In the genomic region with DNA sequence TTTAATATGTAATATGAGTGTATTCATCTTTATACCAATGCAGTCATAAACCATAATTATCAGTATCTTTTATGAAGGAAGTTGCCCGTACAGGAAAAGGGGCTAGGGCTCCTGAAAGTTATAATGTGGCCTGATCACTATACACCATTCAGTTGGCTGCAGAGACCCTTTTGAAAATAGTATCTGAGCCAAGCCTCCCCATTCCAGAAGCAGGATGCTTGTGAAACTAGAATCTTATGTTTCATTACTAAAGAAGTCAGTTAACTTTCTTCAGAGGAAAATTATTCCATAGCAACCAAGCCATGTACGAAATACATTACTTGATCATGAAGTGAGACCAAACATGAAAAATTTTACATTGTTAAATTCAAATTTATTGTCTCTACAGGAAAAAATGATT, we compare ENCODE assay signal across 24 cellular contexts.
"Had no signal": no experiment of that assay in that cellular context is flagged by ENCODE, and none has a peak within 500 bp of the region (broad histone marks: within the 10 kb centered on the region; RNA-seq: fewer than 3 reads in every experiment).

No MANE protein-coding gene starts in this region.

- H3K4me3 Mint-ChIP-seq: activated CD4-positive, alpha-beta memory T cell treated with anti-CD3 and anti-CD28 coated beads, Interleukin-2, amount 10 ng/mL, durations not matched to agents 7 days and 5 days; activated CD4-positive, alpha-beta T cell treated with anti-CD3 and anti-CD28 coated beads, Interleukin-2, amount 10 ng/mL, durations not matched to agents 24 days and 14 days; activated naive CD4-positive, alpha-beta T cell treated with anti-CD3 and anti-CD28 coated beads, Interleukin-2, amount 10 ng/mL, durations not matched to agents 7 days and 5 days; activated naive CD8-positive, alpha-beta T cell treated with anti-CD3 and anti-CD28 coated beads, Interleukin-2, amount 50 U/mL, for 24 hours; brain; effector memory CD8-positive, alpha-beta T cell; immature natural killer cell; nephron progenitor cell; stimulated activated effector memory CD8-positive, alpha-beta T cell treated with anti-CD3 and anti-CD28 coated beads, Interleukin-12 subunit alpha, Interleukin-12 subunit beta, amount 100 ng/mL, for 72 hours; type B pancreatic cell had no signal

- H3K27me3 Mint-ChIP-seq: activated CD4-positive, alpha-beta memory T cell treated with anti-CD3 and anti-CD28 coated beads, Interleukin-2, amount 10 ng/mL, durations not matched to agents 7 days and 5 days; activated CD4-positive, alpha-beta T cell treated with anti-CD3 and anti-CD28 coated beads, Interleukin-2, amount 10 ng/mL, durations not matched to agents 24 days and 14 days; activated naive CD4-positive, alpha-beta T cell treated with anti-CD3 and anti-CD28 coated beads, Interleukin-2, amount 10 ng/mL, durations not matched to agents 7 days and 5 days; activated naive CD8-positive, alpha-beta T cell treated with anti-CD3 and anti-CD28 coated beads, Interleukin-2, amount 50 U/mL, for 24 hours; effector memory CD8-positive, alpha-beta T cell; type B pancreatic cell had no signal

- H3K4me1 ChIP-seq: left ventricle myocardium inferior, right lobe of liver, testis had no signal

- DNase-seq: activated CD4-positive, alpha-beta memory T cell treated with anti-CD3 and anti-CD28 coated beads, Interleukin-2, amount 10 ng/mL, durations not matched to agents 7 days and 5 days; activated CD4-positive, alpha-beta T cell treated with anti-CD3 and anti-CD28 coated beads, Interleukin-2, amount 10 ng/mL, durations not matched to agents 24 days and 14 days; activated effector memory CD4-positive, alpha-beta T cell treated with anti-CD3 and anti-CD28 coated beads, Interleukin-2, amount 50 U/mL, for 16 hours; activated naive CD4-positive, alpha-beta T cell treated with anti-CD3 and anti-CD28 coated beads, Interleukin-2, amount 10 ng/mL, durations not matched to agents 7 days and 5 days; activated naive CD8-positive, alpha-beta T cell treated with anti-CD3 and anti-CD28 coated beads, Interleukin-2, amount 50 U/mL, for 24 hours; anterior cingulate cortex; effector memory CD8-positive, alpha-beta T cell; foreskin melanocyte; glutamatergic neuron; immature natural killer cell; left ventricle myocardium inferior; mammary epithelial cell; nephron progenitor cell; right lobe of liver; SK-N-SH; small intestine; stimulated activated CD4-positive, alpha-beta T cell treated with anti-CD3 and anti-CD28 coated beads, Interleukin-2, amount 100 ng/mL, for 24 hours had no signal

- H3K9me3 ChIP-seq: right lobe of liver, SK-N-SH, testis had no signal

- H3K27ac ChIP-seq: dorsolateral prefrontal cortex, hepatocyte, left ventricle myocardium inferior, right lobe of liver, testis, VCaP had no signal

- H3K36me3 Mint-ChIP-seq: activated naive CD4-positive, alpha-beta T cell treated with anti-CD3 and anti-CD28 coated beads, Interleukin-2, amount 10 ng/mL, durations not matched to agents 7 days and 5 days; brain; immature natural killer cell; stimulated activated effector memory CD8-positive, alpha-beta T cell treated with anti-CD3 and anti-CD28 coated beads, Interleukin-12 subunit alpha, Interleukin-12 subunit beta, amount 100 ng/mL, for 72 hours; type B pancreatic cell had no signal

- H3K4me1 Mint-ChIP-seq: activated CD4-positive, alpha-beta memory T cell treated with anti-CD3 and anti-CD28 coated beads, Interleukin-2, amount 10 ng/mL, durations not matched to agents 7 days and 5 days; activated CD4-positive, alpha-beta T cell treated with anti-CD3 and anti-CD28 coated beads, Interleukin-2, amount 10 ng/mL, durations not matched to agents 24 days and 14 days; activated naive CD4-positive, alpha-beta T cell treated with anti-CD3 and anti-CD28 coated beads, Interleukin-2, amount 10 ng/mL, durations not matched to agents 7 days and 5 days; activated naive CD8-positive, alpha-beta T cell treated with anti-CD3 and anti-CD28 coated beads, Interleukin-2, amount 50 U/mL, for 24 hours; brain; immature natural killer cell; nephron progenitor cell; stimulated activated effector memory CD8-positive, alpha-beta T cell treated with anti-CD3 and anti-CD28 coated beads, Interleukin-12 subunit alpha, Interleukin-12 subunit beta, amount 100 ng/mL, for 72 hours had no signal

- H3K4me3 ChIP-seq: dorsolateral prefrontal cortex, hepatocyte, left ventricle myocardium inferior, right lobe of liver, testis had no signal

- H3K9ac ChIP-seq: SK-N-SH had no signal

- H3K36me3 ChIP-seq: left ventricle myocardium inferior, right lobe of liver had no signal

- H3K9me3 Mint-ChIP-seq: activated CD4-positive, alpha-beta memory T cell treated with anti-CD3 and anti-CD28 coated beads, Interleukin-2, amount 10 ng/mL, durations not matched to agents 7 days and 5 days; activated naive CD4-positive, alpha-beta T cell treated with anti-CD3 and anti-CD28 coated beads, Interleukin-2, amount 10 ng/mL, durations not matched to agents 7 days and 5 days; stimulated activated effector memory CD8-positive, alpha-beta T cell treated with anti-CD3 and anti-CD28 coated beads, Interleukin-12 subunit alpha, Interleukin-12 subunit beta, amount 100 ng/mL, for 72 hours; type B pancreatic cell had no signal

- H3K27ac Mint-ChIP-seq: activated CD4-positive, alpha-beta memory T cell treated with anti-CD3 and anti-CD28 coated beads, Interleukin-2, amount 10 ng/mL, durations not matched to agents 7 days and 5 days; activated CD4-positive, alpha-beta T cell treated with anti-CD3 and anti-CD28 coated beads, Interleukin-2, amount 10 ng/mL, durations not matched to agents 24 days and 14 days; activated naive CD4-positive, alpha-beta T cell treated with anti-CD3 and anti-CD28 coated beads, Interleukin-2, amount 10 ng/mL, durations not matched to agents 7 days and 5 days; activated naive CD8-positive, alpha-beta T cell treated with anti-CD3 and anti-CD28 coated beads, Interleukin-2, amount 50 U/mL, for 24 hours; brain; effector memory CD8-positive, alpha-beta T cell; immature natural killer cell; nephron progenitor cell; stimulated activated effector memory CD8-positive, alpha-beta T cell treated with anti-CD3 and anti-CD28 coated beads, Interleukin-12 subunit alpha, Interleukin-12 subunit beta, amount 100 ng/mL, for 72 hours; type B pancreatic cell had no signal

- H3K27me3 ChIP-seq: dorsolateral prefrontal cortex, hepatocyte, right lobe of liver, testis had no signal
